Comparison of ENCODE assay signal across 8 cellular contexts in the genomic region with DNA sequence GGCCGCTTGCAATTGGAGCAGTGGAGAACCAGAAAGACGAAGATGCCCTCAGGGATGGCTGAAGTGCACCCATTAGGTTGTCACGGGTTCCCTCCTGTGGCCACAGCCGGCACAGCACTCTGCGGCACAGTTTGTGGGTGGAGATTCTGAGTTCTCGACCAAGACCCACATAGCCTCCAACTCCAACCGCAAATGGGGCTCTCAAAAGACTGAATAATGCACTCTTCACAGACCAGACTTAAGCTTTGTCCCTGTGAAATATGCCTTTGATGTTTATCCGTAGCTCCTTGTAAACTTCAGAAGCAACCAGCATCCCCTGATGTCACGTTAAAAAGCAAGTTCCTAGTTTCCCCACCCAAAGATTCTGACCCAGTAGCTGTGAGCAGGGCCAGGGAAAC.
DNase-seq lines count a peak whose midpoint lies in the region; ATAC-seq, FAIRE-seq and TF ChIP-seq lines count a peak whose summit lies in the region.

No MANE protein-coding gene starts in this region.

- peak overlapping the region; percentile 29 for H2AFZ ChIP-seq in ACC112 (ENCODE audit: low read length, unreplicated experiment)

- peak; percentile 97 for TF ChIP-seq CTCF in brain microvascular endothelial cell (IDR thresholded peaks at IDR 0.05; ENCODE audit: low read depth, low read length, missing control alignments)

- H3K27me3 ChIP-seq in ACC112 (ENCODE audit: insufficient read depth, low read length) (peaks cover 13% of the 10 kb centered on the region), brain microvascular endothelial cell (replicated peaks) (no peaks in the 10 kb centered on the region)

- peak; percentile 90 for FAIRE-seq in GM18507 (lab: Jason Lieb, UNC)
- peak; percentile 58 for FAIRE-seq in islet of Langerhans (lab: Jason Lieb, UNC)

- H3K4me3 ChIP-seq in ACC112 (ENCODE audit: low read depth, low read length) (no peak overlapping the region), brain microvascular endothelial cell (ENCODE audit: low read depth, low read length) (no peak overlapping the region)

- in situ Hi-C loops in brain microvascular endothelial cell (cut with HindIII; ENCODE audit: low pct_ligation_motif_present, low sequenced_read_pairs) = no loop called here

- H3K79me2 ChIP-seq in ACC112 (ENCODE audit: control insufficient read depth, insufficient read depth, low read length, unreplicated experiment) = no peaks in the 10 kb centered on the region

- H3K27ac ChIP-seq in ACC112 (ENCODE audit: low read depth, low read length) (no peak overlapping the region), brain microvascular endothelial cell (no peak overlapping the region)

- peak; percentile 66 for DNase-seq in GM18507 (ENCODE audit: extremely low spot score, insufficient read length, low read depth)
- DNase-seq in NCI-H2081 (lab: John Stamatoyannopoulos, UW) = peak; percentile 72 to 73
- peak; percentile 74 for DNase-seq in UCSD-AML1 (lab: John Stamatoyannopoulos, UW; ENCODE audit: unreplicated experiment)
- peak; percentile 64 for DNase-seq in brain microvascular endothelial cell
- peak; percentile 66 to 80 for DNase-seq in stimulated activated CD4-positive, alpha-beta T cell treated with anti-CD3 and anti-CD28 coated beads, Interleukin-2, amount 100 ng/mL, for 24 hours

- peaks cover 6% of the 10 kb centered on the region for H3K4me1 ChIP-seq in ACC112 (ENCODE audit: control insufficient read depth, insufficient read depth, low read length, unreplicated experiment)

- peak; percentile 74 for ATAC-seq in HG02970 (IDR thresholded peaks at IDR 0.05; ENCODE audit: low FRiP score, unreplicated experiment)

- H3K36me3 ChIP-seq in ACC112 (ENCODE audit: insufficient read depth, low read length) (no peaks in the 10 kb centered on the region), brain microvascular endothelial cell (replicated peaks) (no peaks in the 10 kb centered on the region)
